9 cellular contexts compared by ENCODE assay signal in the genomic region with DNA sequence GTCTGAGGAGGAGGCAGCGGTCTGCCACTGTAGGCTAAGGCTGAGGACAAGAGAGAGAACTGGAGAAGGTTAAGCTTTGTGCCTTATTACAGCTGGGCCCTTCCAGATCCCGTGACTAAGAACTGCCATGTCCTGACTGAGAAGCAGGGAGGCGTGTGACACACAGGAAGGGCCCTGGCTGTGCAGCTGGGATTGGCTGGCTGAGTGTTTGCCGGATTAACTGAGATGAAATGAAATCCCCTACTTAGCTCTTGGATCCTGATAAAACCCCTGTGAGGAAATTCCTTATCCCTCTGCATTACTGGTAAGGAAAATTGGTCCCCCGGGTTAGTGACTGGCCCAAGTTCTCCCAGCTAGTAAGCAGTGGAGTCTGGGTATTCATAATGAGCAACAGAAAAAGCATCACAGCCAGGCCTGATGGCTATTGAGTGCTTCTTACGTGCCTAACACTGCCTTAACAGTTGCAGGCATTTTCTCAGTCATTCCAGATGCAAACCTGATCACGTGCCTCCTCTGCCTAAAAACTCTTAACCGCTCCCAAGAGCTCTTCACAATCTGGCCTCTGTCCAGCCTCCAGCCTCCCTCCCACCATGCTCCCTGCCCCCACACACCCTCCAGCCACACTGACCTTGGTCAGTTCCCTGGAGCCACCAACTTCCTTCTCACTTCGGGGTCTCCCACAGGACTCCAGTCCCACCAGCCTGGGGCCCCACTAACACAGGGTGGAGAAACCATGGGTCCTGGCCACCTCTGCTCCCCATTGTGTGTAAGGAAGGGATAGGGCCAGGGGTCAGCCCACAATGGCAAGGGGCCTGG. TPM values are rescaled to one million over a fixed set of nuclear protein-coding genes. Genes with fewer than 3 reads are reported as not detected.
DNase-seq lines count a peak whose midpoint lies in the region; ATAC-seq, FAIRE-seq and TF ChIP-seq lines count a peak whose summit lies in the region.
"Had no signal": no experiment of that assay in that cellular context is flagged by ENCODE, and none has a peak within 500 bp of the region (broad histone marks: within the 10 kb centered on the region; RNA-seq: fewer than 3 reads in every experiment).

No MANE protein-coding gene starts in this region.

- ATAC-seq in right lobe of liver, result peak; percentile 56 to 72 (median 70)
- ATAC-seq: A549 had no signal

- TF ChIP-seq POLR2A in right lobe of liver (IDR thresholded peaks at IDR 0.05) (no peak), transverse colon (IDR thresholded peaks at IDR 0.05) (no peak), GM12891 (IDR thresholded peaks at IDR 0.05; ENCODE audit: low read depth, low read length) (no peak)

- in situ Hi-C loops in transverse colon (cut with MboI; ENCODE audit: low pct_ligation_motif_present in 1 of 4, low pct_unique_long_range_greater_than_20kb in 1 of 4, low sequenced_read_pairs in 3 of 4) (no loop called here), GM13976 (cut with MboI; ENCODE audit: low sequenced_read_pairs, unreplicated experiment) (no loop called here)

- TF ChIP-seq CTCF in choroid plexus epithelial cell (conservative IDR thresholded peaks at IDR 0.05; ENCODE audit: low read depth, low read length) (no peak), right lobe of liver (IDR thresholded peaks at IDR 0.05) (no peak), transverse colon (IDR thresholded peaks at IDR 0.05) (no peak), GM13976 (IDR thresholded peaks at IDR 0.05; ENCODE audit: borderline replicate concordance, control extremely low read depth, extremely low read depth, insufficient read depth, missing control alignments) (no peak)

- TF ChIP-seq EP300 in transverse colon (IDR thresholded peaks at IDR 0.05; ENCODE audit: low read depth), result no peak

- H3K4me1 ChIP-seq in right lobe of liver (peaks cover 0 to 1% (median 0%) of the 10 kb centered on the region in 4 donors), transverse colon (peaks cover 34 to 72% (median 45%) of the 10 kb centered on the region in 4 donors)

- no peak overlapping the region for H3K4me3 ChIP-seq in choroid plexus epithelial cell (ENCODE audit: low read depth, low read length)
- no peak overlapping the region for H3K4me3 ChIP-seq in right lobe of liver
- H3K4me3 ChIP-seq in transverse colon, result no peak overlapping the region
- H3K4me3 ChIP-seq: A549 had no signal

- no peak for FAIRE-seq in GM12891 (lab: Jason Lieb, UNC)
- FAIRE-seq: A549 had no signal

- H3K36me3 ChIP-seq in right lobe of liver, result peaks cover 0 to 2% (median 0%) of the 10 kb centered on the region in 4 donors
- H3K36me3 ChIP-seq in transverse colon, result peaks cover 0 to 5% (median 0%) of the 10 kb centered on the region in 4 donors

- peak overlapping the region; percentile 13 to 52 (median 49) for H3K27ac ChIP-seq in right lobe of liver
- peak overlapping the region; percentile 77 to 83 (median 80) for H3K27ac ChIP-seq in transverse colon
- H3K27ac ChIP-seq: A549 had no signal

- peak; percentile 3 for DNase-seq in NCI-H2107 treated with DMSO at 0.1 percent for 48 hours (lab: John Stamatoyannopoulos, UW; ENCODE audit: unreplicated experiment)
- no peak for DNase-seq in NCI-H2107 (lab: John Stamatoyannopoulos, UW)
- DNase-seq in choroid plexus epithelial cell (ENCODE audit: low read depth), result peak; percentile 78
- DNase-seq in right lobe of liver, result peak in 1 of 3 donors; percentile 40
- DNase-seq in transverse colon, result no peak
- DNase-seq in activated T-cell treated with anti-CD3 and anti-CD28 coated beads for 4 hours, result no peak
- DNase-seq in GM13976 (ENCODE audit: low spot score), result no peak
- no peak for DNase-seq in GM12891 (ENCODE audit: insufficient read length, low spot score)

- intact Hi-C loops in right lobe of liver (cut with DNase I) (no loop called here), transverse colon (cut with DNase I; ENCODE audit: low total_unique reads) (no loop called here)

- H3K9me3 ChIP-seq in right lobe of liver (no peaks in the 10 kb centered on the region), transverse colon (no peaks in the 10 kb centered on the region)
- H3K9me3 ChIP-seq: A549 had no signal

- H3K27me3 ChIP-seq in right lobe of liver (no peaks in the 10 kb centered on the region), transverse colon (no peaks in the 10 kb centered on the region)

- WGBS in right lobe of liver (ENCODE audit: insufficient coverage, low coverage, low lambda C conversion rate, missing lambda C conversion rate), result 37% methylated on average over 5 of the region's 9 CpGs
- 41 to 62% methylated on average over 2 to 9 of the region's 9 CpGs for WGBS in transverse colon (ENCODE audit: low coverage in 1 of 2), 2 donors

TF ChIP-seq in GM12891, 5 proteins besides CTCF, POLR2A, EP300 and RAD21:
- TF ChIP-seq POU2F2 (IDR thresholded peaks at IDR 0.05; ENCODE audit: low read depth, low read length), result no peak
- TF ChIP-seq POLR2AphosphoS5 (IDR thresholded peaks at IDR 0.05; ENCODE audit: low read depth, low read length), result no peak
- no peak for TF ChIP-seq TAF1 (IDR thresholded peaks at IDR 0.05; ENCODE audit: low read depth, low read length)
- TF ChIP-seq SPI1 (IDR thresholded peaks at IDR 0.05; ENCODE audit: low read depth, low read length), result no peak
- no peak for TF ChIP-seq PAX5 (IDR thresholded peaks at IDR 0.05; ENCODE audit: insufficient read depth, low read length, severe bottlenecking)

RNA-seq across cellular contexts. Expression of a gene that starts 37.8 kb away (rescaled TPM):
- total RNA-seq in right lobe of liver (10 to 100 TPM in 5 of 6 experiments, 1 to 10 TPM in 1; 8.6 to 26.4 (median 24.5) TPM), transverse colon (10 to 100 TPM; 55.7 to 88.2 (median 78.0) TPM)
- polyA plus RNA-seq in GM12891 (2012; ENCODE audit: low read depth, missing spikeins), result 1.6 TPM

Comparison
In these comparisons a context has a peak if more than half of its experiments do, and no peak if none do; other contexts are left out.
1. DNase-seq: peak in NCI-H2107 treated with DMSO at 0.1 percent for 48 hours (single experiment) and choroid plexus epithelial cell (single experiment); none in NCI-H2107 (single experiment), transverse colon (single experiment), activated T-cell treated with anti-CD3 and anti-CD28 coated beads for 4 hours (single experiment), GM13976 (single experiment) and GM12891 (single experiment).